In the genomic region with DNA sequence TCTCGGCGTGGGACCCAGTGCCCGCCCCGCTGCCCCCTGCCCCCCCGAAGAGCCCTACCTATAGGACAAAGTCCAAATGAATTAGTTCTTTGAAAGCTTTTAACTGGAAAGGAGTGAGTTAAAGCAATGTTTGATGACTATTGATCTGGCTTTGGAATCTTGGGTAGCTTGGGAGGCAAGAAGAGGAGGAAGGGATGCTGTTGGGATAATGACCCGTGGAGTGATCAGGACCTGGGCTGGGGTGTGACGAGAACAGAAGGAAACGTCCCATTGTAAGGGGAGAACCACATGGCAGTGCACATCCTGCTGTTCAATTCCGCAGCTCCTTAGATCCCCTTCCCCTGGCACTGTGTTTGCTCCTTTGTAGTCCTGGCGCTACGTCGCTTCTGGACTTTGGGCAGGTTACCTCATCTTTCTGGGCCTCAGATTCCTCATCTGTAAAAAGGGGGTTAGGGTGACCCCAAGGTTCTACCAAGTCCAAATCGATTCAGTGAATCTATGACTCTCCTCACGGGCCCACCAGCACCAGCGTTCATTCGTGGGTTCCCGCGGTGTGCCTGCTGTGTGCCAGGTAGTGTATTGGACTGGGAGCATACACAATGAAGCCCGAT, we compare ENCODE assay signal across 8 cellular contexts. TPM values are rescaled to one million over a fixed set of nuclear protein-coding genes. Genes with fewer than 3 reads are reported as not detected.
DNase-seq lines count a peak whose midpoint lies in the region; ATAC-seq, FAIRE-seq and TF ChIP-seq lines count a peak whose summit lies in the region.

No MANE protein-coding gene starts in this region.

- 65% methylated on average over 19 of the region's 19 CpGs for WGBS in A549 (ENCODE audit: missing lambda C conversion rate)

- in situ Hi-C loops in HAP-1 (cut with MboI; ENCODE audit: low sequenced_read_pairs): no loop called here

- ATAC-seq in A549 (no peak), HG03025 (IDR thresholded peaks at IDR 0.05; ENCODE audit: low FRiP score, unreplicated experiment) (no peak)
- no peak for ATAC-seq in activated naive CD8-positive, alpha-beta T cell treated with anti-CD3 and anti-CD28 coated beads, Interleukin-2, amount 10 ng/mL, durations not matched to agents 7 days and 5 days (ENCODE audit: low read depth)

- no peak for TF ChIP-seq POLR2A in A549 (IDR thresholded peaks at IDR 0.05; ENCODE audit: low read length)

- peak overlapping the region; percentile 86 for H3K4me3 Mint-ChIP-seq in activated naive CD8-positive, alpha-beta T cell treated with anti-CD3 and anti-CD28 coated beads, Interleukin-2, amount 10 ng/mL, durations not matched to agents 7 days and 5 days

- TF ChIP-seq RAD21 in A549 (conservative IDR thresholded peaks at IDR 0.05 in 1 of 2, IDR thresholded peaks at IDR 0.05 in 1 of 2): no peak

- no peaks in the 10 kb centered on the region for H3K9me3 Mint-ChIP-seq in activated naive CD8-positive, alpha-beta T cell treated with anti-CD3 and anti-CD28 coated beads, Interleukin-2, amount 10 ng/mL, durations not matched to agents 7 days and 5 days

- TF ChIP-seq EP300 in A549 (IDR thresholded peaks at IDR 0.05): no peak

- H3K4me3 ChIP-seq in A549 (peak overlapping the region; percentile 87), HAP-1 (no peak overlapping the region; the same call in 1 of the 2 replicates)

- H3K36me3 Mint-ChIP-seq in activated naive CD8-positive, alpha-beta T cell treated with anti-CD3 and anti-CD28 coated beads, Interleukin-2, amount 10 ng/mL, durations not matched to agents 7 days and 5 days: no peaks in the 10 kb centered on the region

- H3K36me3 ChIP-seq in HAP-1 (replicated peaks): no peaks in the 10 kb centered on the region

- peak in 1 of 2 experiments; percentile 5 for DNase-seq in A549 (ENCODE audit: low read depth in 1 of 2, low spot score in 1 of 2)
- DNase-seq in HT1080 (ENCODE audit: low read depth): peak; percentile 8
- DNase-seq in activated naive CD8-positive, alpha-beta T cell treated with anti-CD3 and anti-CD28 coated beads, Interleukin-2, amount 10 ng/mL, durations not matched to agents 7 days and 5 days: peak; percentile 30
- peak; percentile 8 for DNase-seq in iPS-NIHi7 (ENCODE audit: extremely low spot score)
- DNase-seq in stimulated activated CD4-positive, alpha-beta T cell treated with anti-CD3 and anti-CD28 coated beads, Interleukin-2, amount 100 ng/mL, for 24 hours: peak; percentile 11 to 23
- DNase-seq in HAP-1 (ENCODE audit: low spot score in 2 of 2): no peak
- no peak for DNase-seq in NCI-H2107 (lab: John Stamatoyannopoulos, UW)

- peak overlapping the region; percentile 72 for H3K4me2 ChIP-seq in A549

- peaks cover 18% of the 10 kb centered on the region for H3K4me1 Mint-ChIP-seq in activated naive CD8-positive, alpha-beta T cell treated with anti-CD3 and anti-CD28 coated beads, Interleukin-2, amount 10 ng/mL, durations not matched to agents 7 days and 5 days

- CTCF ChIA-PET in A549 (lab: Yijun Ruan, JAX): interaction anchor here (1.0 to 4.4 kb wide), 21 partner anchors 8 to 449 kb away, joined by 3 to 21 read pairs (median 5); a partner anchor contains a TSS

- peaks cover 24% of the 10 kb centered on the region; the same call in 2 of the 3 replicates for H3K4me1 ChIP-seq in A549
- peaks cover 25% of the 10 kb centered on the region for H3K4me1 ChIP-seq in HAP-1

- FAIRE-seq in A549 (lab: Jason Lieb, UNC): no peak

- peaks cover 2% of the 10 kb centered on the region for H3K27me3 Mint-ChIP-seq in activated naive CD8-positive, alpha-beta T cell treated with anti-CD3 and anti-CD28 coated beads, Interleukin-2, amount 10 ng/mL, durations not matched to agents 7 days and 5 days

- POLR2A ChIA-PET in A549 (lab: Yijun Ruan, JAX): interaction anchor here (0.9 to 2.8 kb wide), 3 partner anchors 9 to 448 kb away, joined by 4 to 19 read pairs (median 5); a partner anchor contains a TSS
- POLR2A ChIA-PET in activated naive CD8-positive, alpha-beta T cell treated with anti-CD3 and anti-CD28 coated beads, Interleukin-2, amount 10 ng/mL, durations not matched to agents 7 days and 5 days (lab: Charles Lee): interaction anchor here (1.1 to 4.0 kb wide), 2 partner anchors 74 to 91 kb away, joined by 3 to 36 read pairs; a partner anchor contains a TSS

- H3K27ac ChIP-seq in A549: peak overlapping the region; percentile 90 to 93

- TF ChIP-seq CTCF in A549 (IDR thresholded peaks at IDR 0.05): no peak

- no peaks in the 10 kb centered on the region for H3K27me3 ChIP-seq in HAP-1 (ENCODE audit: low read depth)

- H3K9me3 ChIP-seq in A549 (no peaks in the 10 kb centered on the region), HAP-1 (no peaks in the 10 kb centered on the region)

- H3K27ac Mint-ChIP-seq in activated naive CD8-positive, alpha-beta T cell treated with anti-CD3 and anti-CD28 coated beads, Interleukin-2, amount 10 ng/mL, durations not matched to agents 7 days and 5 days: peak overlapping the region; percentile 93

TF ChIP-seq in A549, 52 proteins besides CTCF, POLR2A, EP300 and RAD21:
- TF ChIP-seq EHMT2 (IDR thresholded peaks at IDR 0.05; ENCODE audit: low read depth) (no peak), ZC3H11A (IDR thresholded peaks at IDR 0.05) (no peak), EHF (CRISPR knock-in tag; IDR thresholded peaks at IDR 0.05) (0 out of 2 replicates have a peak, but pooled peaks have one; percentile 75), SREBF2 (IDR thresholded peaks at IDR 0.05) (no peak), GATA3 (IDR thresholded peaks at IDR 0.05; ENCODE audit: borderline replicate concordance) (no peak), RNF2 (IDR thresholded peaks at IDR 0.05; ENCODE audit: borderline replicate concordance, low read depth) (0 out of 2 replicates have a peak, but pooled peaks have one; percentile 0)
- TF ChIP-seq, protein P1, sequence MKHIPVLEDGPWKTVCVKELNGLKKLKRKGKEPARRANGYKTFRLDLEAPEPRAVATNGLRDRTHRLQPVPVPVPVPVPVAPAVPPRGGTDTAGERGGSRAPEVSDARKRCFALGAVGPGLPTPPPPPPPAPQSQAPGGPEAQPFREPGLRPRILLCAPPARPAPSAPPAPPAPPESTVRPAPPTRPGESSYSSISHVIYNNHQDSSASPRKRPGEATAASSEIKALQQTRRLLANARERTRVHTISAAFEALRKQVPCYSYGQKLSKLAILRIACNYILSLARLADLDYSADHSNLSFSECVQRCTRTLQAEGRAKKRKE (CRISPR knock-in tag; IDR thresholded peaks at IDR 0.05; ENCODE audit: low read depth): no peak
- TF ChIP-seq, protein P2, sequence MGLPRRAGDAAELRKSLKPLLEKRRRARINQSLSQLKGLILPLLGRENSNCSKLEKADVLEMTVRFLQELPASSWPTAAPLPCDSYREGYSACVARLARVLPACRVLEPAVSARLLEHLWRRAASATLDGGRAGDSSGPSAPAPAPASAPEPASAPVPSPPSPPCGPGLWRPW (IDR thresholded peaks at IDR 0.05): no peak
- TF ChIP-seq, protein P3, sequence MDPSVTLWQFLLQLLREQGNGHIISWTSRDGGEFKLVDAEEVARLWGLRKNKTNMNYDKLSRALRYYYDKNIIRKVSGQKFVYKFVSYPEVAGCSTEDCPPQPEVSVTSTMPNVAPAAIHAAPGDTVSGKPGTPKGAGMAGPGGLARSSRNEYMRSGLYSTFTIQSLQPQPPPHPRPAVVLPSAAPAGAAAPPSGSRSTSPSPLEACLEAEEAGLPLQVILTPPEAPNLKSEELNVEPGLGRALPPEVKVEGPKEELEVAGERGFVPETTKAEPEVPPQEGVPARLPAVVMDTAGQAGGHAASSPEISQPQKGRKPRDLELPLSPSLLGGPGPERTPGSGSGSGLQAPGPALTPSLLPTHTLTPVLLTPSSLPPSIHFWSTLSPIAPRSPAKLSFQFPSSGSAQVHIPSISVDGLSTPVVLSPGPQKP (IDR thresholded peaks at IDR 0.05; ENCODE audit: low read depth, low read length): no peak

RNA-seq across cellular contexts. Expression of a gene that starts 0.9 kb away (rescaled TPM):
- polyA plus RNA-seq in A549 (2011; rRNA removed) (17.8 and 21.9 TPM in 2 replicates), A549 (2017; fragmentation: RNase III; extraction: RNeasy Plus Mini Kit Qiagen cat#74134 plus additional on column Dnase treatment) (12.6 to 14.0 TPM (median 13.2 TPM) in 3 replicates)
- polyA plus RNA-seq in A549 (2012; cell fraction: cytosol; rRNA removed): 6.2 and 6.9 TPM in 2 replicates
- 3.2 and 5.2 TPM in 2 replicates for polyA plus RNA-seq in A549 (2012; cell fraction: nucleus; rRNA removed)
- 11.6 and 15.8 TPM in 2 replicates for polyA minus RNA-seq in A549 (2011; rRNA and poly(A)+ RNA removed)
- total RNA-seq in HT1080 (2014; rRNA removed; shearing (Covaris generic)): 23.5 and 28.4 TPM in 2 replicates
- 22.9 and 23.9 TPM in 2 replicates for polyA plus RNA-seq in HT1080 (2015; cell fraction: cytosol; rRNA removed)
- polyA plus RNA-seq in HT1080 (2015; cell fraction: nucleus; rRNA removed): 27.7 and 30.5 TPM in 2 replicates
- total RNA-seq in activated naive CD8-positive, alpha-beta T cell treated with anti-CD3 and anti-CD28 coated beads, Interleukin-2, amount 10 ng/mL, durations not matched to agents 7 days and 5 days: 10 to 100 TPM; 16.5 to 17.3 TPM

RNA-seq across cellular contexts. Expression of a gene that starts 59.1 kb away (rescaled TPM):
- polyA plus RNA-seq in A549 (2011; rRNA removed) (not detected in 2 replicates), A549 (2017; fragmentation: RNase III; extraction: RNeasy Plus Mini Kit Qiagen cat#74134 plus additional on column Dnase treatment) (not detected in 3 replicates)
- polyA plus RNA-seq in A549 (2012; cell fraction: cytosol; rRNA removed): not detected in 2 replicates
- not detected in 2 replicates for polyA plus RNA-seq in A549 (2012; cell fraction: nucleus; rRNA removed)
- not detected in 2 replicates for polyA minus RNA-seq in A549 (2011; rRNA and poly(A)+ RNA removed)
- total RNA-seq in HT1080 (2014; rRNA removed; shearing (Covaris generic)): 0.18 and 0.50 TPM in 2 replicates
- polyA plus RNA-seq in HT1080 (2015; cell fraction: cytosol; rRNA removed): 0.07 and 0.12 TPM in 2 replicates
- polyA plus RNA-seq in HT1080 (2015; cell fraction: nucleus; rRNA removed): 0.12 and 0.19 TPM in 2 replicates
- not detected for total RNA-seq in activated naive CD8-positive, alpha-beta T cell treated with anti-CD3 and anti-CD28 coated beads, Interleukin-2, amount 10 ng/mL, durations not matched to agents 7 days and 5 days

Comparison
In these comparisons a context has a peak if more than half of its experiments do, and no peak if none do; other contexts are left out.
1. DNase-seq: peak in HT1080 (single experiment), activated naive CD8-positive, alpha-beta T cell treated with anti-CD3 and anti-CD28 coated beads, Interleukin-2, amount 10 ng/mL, durations not matched to agents 7 days and 5 days (single experiment), iPS-NIHi7 (single experiment) and stimulated activated CD4-positive, alpha-beta T cell treated with anti-CD3 and anti-CD28 coated beads, Interleukin-2, amount 100 ng/mL, for 24 hours (2 of 2); none in HAP-1 (0 of 2) and NCI-H2107 (single experiment).